Comparison of ENCODE assay signal across 25 cellular contexts in the genomic region with DNA sequence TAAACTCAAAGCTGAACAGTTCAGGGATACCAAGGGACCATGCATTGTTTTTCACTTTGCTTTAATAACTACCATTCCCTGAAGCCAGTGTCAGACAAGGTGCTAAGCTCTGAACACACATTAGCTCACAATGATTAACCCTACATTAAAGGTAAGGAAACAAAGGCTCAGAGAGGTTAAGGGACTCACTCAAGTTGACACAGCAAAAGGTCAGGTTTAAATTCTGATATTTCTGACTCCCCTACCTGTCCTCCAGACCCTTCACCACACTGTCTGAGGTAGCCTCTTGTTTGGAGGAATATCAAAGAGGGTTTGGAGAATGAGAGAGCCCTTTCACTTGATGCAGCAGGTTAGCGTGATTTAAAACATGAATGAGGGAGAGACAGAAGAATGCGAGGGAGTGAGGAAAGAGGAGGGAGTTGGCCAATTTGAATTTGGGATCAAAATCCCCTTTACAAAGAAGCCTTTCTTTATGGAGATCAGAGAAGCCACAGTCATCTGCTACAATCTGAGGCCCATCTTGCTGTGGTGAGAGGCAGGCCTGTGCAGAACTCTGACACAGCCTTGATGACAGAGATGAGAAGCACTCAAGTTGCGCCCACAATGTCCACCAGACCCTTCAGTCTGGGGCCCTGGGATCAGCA.
A peak's percentile ranks its signal among the peaks of the same experiment; 100 is the strongest.
DNase-seq lines count a peak whose midpoint lies in the region; ATAC-seq, FAIRE-seq and TF ChIP-seq lines count a peak whose summit lies in the region.
"Had no signal": no experiment of that assay in that cellular context is flagged by ENCODE, and none has a peak within 500 bp of the region (broad histone marks: within the 10 kb centered on the region; RNA-seq: fewer than 3 reads in every experiment).

No MANE protein-coding gene starts in this region.

- H3K27ac Mint-ChIP-seq in activated naive CD8-positive, alpha-beta T cell treated with anti-CD3 and anti-CD28 coated beads, Interleukin-2, amount 10 ng/mL, durations not matched to agents 7 days and 5 days, result peak overlapping the region; percentile 37
- no peak overlapping the region for H3K27ac Mint-ChIP-seq in activated naive CD8-positive, alpha-beta T cell treated with anti-CD3 and anti-CD28 coated beads for 36 hours
- no peak overlapping the region; the same call in 1 of the 2 replicates for H3K27ac Mint-ChIP-seq in WTC11
- H3K27ac Mint-ChIP-seq: B cell; CD8-positive, alpha-beta T cell had no signal

- H3K27ac ChIP-seq in esophagus muscularis mucosa (replicated peaks in 1 of 4), result no peak overlapping the region
- H3K27ac ChIP-seq: 22Rv1, C4-2B, SJSA1 had no signal

- H3K9me3 ChIP-seq in esophagus muscularis mucosa, result peaks cover 0 to 6% (median 2%) of the 10 kb centered on the region in 4 donors
- H3K9me3 ChIP-seq: SJSA1 had no signal

- no peak for TF ChIP-seq EP300 in esophagus muscularis mucosa (IDR thresholded peaks at IDR 0.05)

- POLR2A ChIA-PET in activated naive CD8-positive, alpha-beta T cell treated with anti-CD3 and anti-CD28 coated beads, Interleukin-2, amount 10 ng/mL, durations not matched to agents 7 days and 5 days (lab: Charles Lee), result no interaction called here
- POLR2A ChIA-PET in WTC11 (lab: Charles Lee), result no interaction called here

- no peak for ATAC-seq in activated naive CD8-positive, alpha-beta T cell treated with anti-CD3 and anti-CD28 coated beads, Interleukin-2, amount 10 ng/mL, durations not matched to agents 7 days and 5 days (ENCODE audit: low read depth)
- no peak for ATAC-seq in GM21381 (IDR thresholded peaks at IDR 0.05; ENCODE audit: unreplicated experiment)
- no peak for ATAC-seq in WTC11
- ATAC-seq: CD8-positive, alpha-beta T cell had no signal

- H3K9me3 Mint-ChIP-seq in activated naive CD8-positive, alpha-beta T cell treated with anti-CD3 and anti-CD28 coated beads, Interleukin-2, amount 10 ng/mL, durations not matched to agents 7 days and 5 days, result peaks cover 4% of the 10 kb centered on the region
- H3K9me3 Mint-ChIP-seq in activated naive CD8-positive, alpha-beta T cell treated with anti-CD3 and anti-CD28 coated beads for 36 hours, result peaks cover 1% of the 10 kb centered on the region
- H3K9me3 Mint-ChIP-seq in WTC11, result peaks cover 25% of the 10 kb centered on the region

- DNase-seq in activated naive CD8-positive, alpha-beta T cell treated with anti-CD3 and anti-CD28 coated beads, Interleukin-2, amount 10 ng/mL, durations not matched to agents 7 days and 5 days, result no peak
- DNase-seq in activated naive CD8-positive, alpha-beta T cell treated with anti-CD3 and anti-CD28 coated beads for 36 hours, result no peak
- DNase-seq in SK-MEL-5 (ENCODE audit: low read depth, low spot score) (peak; percentile 70), esophagus muscularis mucosa (ENCODE audit: extremely low spot score) (peak; percentile 45), RCC 7860 (ENCODE audit: low spot score) (no peak), WTC11 (ENCODE audit: low spot score) (no peak)
- DNase-seq: Calu3; CD8-positive, alpha-beta T cell; GOT3; HCEC 1CT; IMR-90; KG1; MM.1S; NCI-H446; NCI-H524 treated with DMSO at 0.1 percent for 48 hours; NCI-H82; NK-92 treated with Interleukin-12 subunit alpha and Interleukin-12 subunit beta, amount 100 ng/mL, for 24 hours; Right ventricle myocardium superior; RPMI8226 had no signal

- H3K36me3 ChIP-seq in esophagus muscularis mucosa, result no peaks in the 10 kb centered on the region
- H3K36me3 ChIP-seq: SJSA1 had no signal

- CTCF ChIA-PET in WTC11 (lab: Charles Lee), result interaction anchor here (1.0 kb wide), 1 partner anchor 44 kb away, joined by 3 read pairs; no protein-coding TSS in a partner anchor

- H3K4me1 ChIP-seq in esophagus muscularis mucosa, result no peaks in the 10 kb centered on the region
- H3K4me1 ChIP-seq: SJSA1 had no signal

- no peak overlapping the region for H3K4me3 Mint-ChIP-seq in activated naive CD8-positive, alpha-beta T cell treated with anti-CD3 and anti-CD28 coated beads, Interleukin-2, amount 10 ng/mL, durations not matched to agents 7 days and 5 days
- no peak overlapping the region for H3K4me3 Mint-ChIP-seq in activated naive CD8-positive, alpha-beta T cell treated with anti-CD3 and anti-CD28 coated beads for 36 hours
- no peak overlapping the region for H3K4me3 Mint-ChIP-seq in WTC11
- H3K4me3 Mint-ChIP-seq: B cell; CD8-positive, alpha-beta T cell had no signal

- no peaks in the 10 kb centered on the region for H3K4me1 Mint-ChIP-seq in activated naive CD8-positive, alpha-beta T cell treated with anti-CD3 and anti-CD28 coated beads, Interleukin-2, amount 10 ng/mL, durations not matched to agents 7 days and 5 days
- no peaks in the 10 kb centered on the region for H3K4me1 Mint-ChIP-seq in activated naive CD8-positive, alpha-beta T cell treated with anti-CD3 and anti-CD28 coated beads for 36 hours
- peaks cover 18% of the 10 kb centered on the region for H3K4me1 Mint-ChIP-seq in WTC11

- in situ Hi-C loops in SK-MEL-5 (cut with HindIII; ENCODE audit: low pct_unique_long_range_greater_than_20kb, low sequenced_read_pairs), result no loop called here

- peaks cover 14% of the 10 kb centered on the region for H3K27me3 Mint-ChIP-seq in activated naive CD8-positive, alpha-beta T cell treated with anti-CD3 and anti-CD28 coated beads, Interleukin-2, amount 10 ng/mL, durations not matched to agents 7 days and 5 days
- no peaks in the 10 kb centered on the region for H3K27me3 Mint-ChIP-seq in activated naive CD8-positive, alpha-beta T cell treated with anti-CD3 and anti-CD28 coated beads for 36 hours
- H3K27me3 Mint-ChIP-seq in WTC11 (ENCODE audit: low read depth), result no peaks in the 10 kb centered on the region

- intact Hi-C loops in esophagus muscularis mucosa (cut with DNase I), result no loop called here

- H3K4me3 ChIP-seq in esophagus muscularis mucosa, result no peak overlapping the region
- H3K4me3 ChIP-seq: SJSA1 had no signal

- 91% methylated on average over 3 of the region's 3 CpGs for whole genome bisulfite sequencing in esophagus muscularis mucosa

- no peaks in the 10 kb centered on the region for H3K36me3 Mint-ChIP-seq in activated naive CD8-positive, alpha-beta T cell treated with anti-CD3 and anti-CD28 coated beads, Interleukin-2, amount 10 ng/mL, durations not matched to agents 7 days and 5 days
- H3K36me3 Mint-ChIP-seq in activated naive CD8-positive, alpha-beta T cell treated with anti-CD3 and anti-CD28 coated beads for 36 hours, result no peaks in the 10 kb centered on the region
- H3K36me3 Mint-ChIP-seq in WTC11, result peaks cover 22% of the 10 kb centered on the region
- H3K36me3 Mint-ChIP-seq: CD8-positive, alpha-beta T cell had no signal

- FAIRE-seq in RCC 7860 (lab: Jason Lieb, UNC), result no peak
- FAIRE-seq: GM18507 had no signal

- TF ChIP-seq CTCF in esophagus muscularis mucosa (IDR thresholded peaks at IDR 0.05) (no peak), WTC11 (IDR thresholded peaks at IDR 0.05) (no peak)

- TF ChIP-seq POLR2A in esophagus muscularis mucosa (IDR thresholded peaks at IDR 0.05; ENCODE audit: low read depth), result no peak

- no peaks in the 10 kb centered on the region for H3K27me3 ChIP-seq in esophagus muscularis mucosa
- H3K27me3 ChIP-seq: SJSA1 had no signal

TF ChIP-seq in WTC11, 78 proteins besides CTCF, POLR2A, EP300 and RAD21 (continues in another document):
- TF ChIP-seq, protein P1, sequence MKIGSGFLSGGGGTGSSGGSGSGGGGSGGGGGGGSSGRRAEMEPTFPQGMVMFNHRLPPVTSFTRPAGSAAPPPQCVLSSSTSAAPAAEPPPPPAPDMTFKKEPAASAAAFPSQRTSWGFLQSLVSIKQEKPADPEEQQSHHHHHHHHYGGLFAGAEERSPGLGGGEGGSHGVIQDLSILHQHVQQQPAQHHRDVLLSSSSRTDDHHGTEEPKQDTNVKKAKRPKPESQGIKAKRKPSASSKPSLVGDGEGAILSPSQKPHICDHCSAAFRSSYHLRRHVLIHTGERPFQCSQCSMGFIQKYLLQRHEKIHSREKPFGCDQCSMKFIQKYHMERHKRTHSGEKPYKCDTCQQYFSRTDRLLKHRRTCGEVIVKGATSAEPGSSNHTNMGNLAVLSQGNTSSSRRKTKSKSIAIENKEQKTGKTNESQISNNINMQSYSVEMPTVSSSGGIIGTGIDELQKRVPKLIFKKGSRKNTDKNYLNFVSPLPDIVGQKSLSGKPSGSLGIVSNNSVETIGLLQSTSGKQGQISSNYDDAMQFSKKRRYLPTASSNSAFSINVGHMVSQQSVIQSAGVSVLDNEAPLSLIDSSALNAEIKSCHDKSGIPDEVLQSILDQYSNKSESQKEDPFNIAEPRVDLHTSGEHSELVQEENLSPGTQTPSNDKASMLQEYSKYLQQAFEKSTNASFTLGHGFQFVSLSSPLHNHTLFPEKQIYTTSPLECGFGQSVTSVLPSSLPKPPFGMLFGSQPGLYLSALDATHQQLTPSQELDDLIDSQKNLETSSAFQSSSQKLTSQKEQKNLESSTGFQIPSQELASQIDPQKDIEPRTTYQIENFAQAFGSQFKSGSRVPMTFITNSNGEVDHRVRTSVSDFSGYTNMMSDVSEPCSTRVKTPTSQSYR (CRISPR knock-in tag; IDR thresholded peaks at IDR 0.05), result no peak
- TF ChIP-seq, protein P2, sequence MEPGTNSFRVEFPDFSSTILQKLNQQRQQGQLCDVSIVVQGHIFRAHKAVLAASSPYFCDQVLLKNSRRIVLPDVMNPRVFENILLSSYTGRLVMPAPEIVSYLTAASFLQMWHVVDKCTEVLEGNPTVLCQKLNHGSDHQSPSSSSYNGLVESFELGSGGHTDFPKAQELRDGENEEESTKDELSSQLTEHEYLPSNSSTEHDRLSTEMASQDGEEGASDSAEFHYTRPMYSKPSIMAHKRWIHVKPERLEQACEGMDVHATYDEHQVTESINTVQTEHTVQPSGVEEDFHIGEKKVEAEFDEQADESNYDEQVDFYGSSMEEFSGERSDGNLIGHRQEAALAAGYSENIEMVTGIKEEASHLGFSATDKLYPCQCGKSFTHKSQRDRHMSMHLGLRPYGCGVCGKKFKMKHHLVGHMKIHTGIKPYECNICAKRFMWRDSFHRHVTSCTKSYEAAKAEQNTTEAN (CRISPR knock-in tag; IDR thresholded peaks at IDR 0.05), result no peak
- TF ChIP-seq OVOL2 (CRISPR knock-in tag; IDR thresholded peaks at IDR 0.05; ENCODE audit: borderline replicate concordance), result no peak
- TF ChIP-seq, protein P3, sequence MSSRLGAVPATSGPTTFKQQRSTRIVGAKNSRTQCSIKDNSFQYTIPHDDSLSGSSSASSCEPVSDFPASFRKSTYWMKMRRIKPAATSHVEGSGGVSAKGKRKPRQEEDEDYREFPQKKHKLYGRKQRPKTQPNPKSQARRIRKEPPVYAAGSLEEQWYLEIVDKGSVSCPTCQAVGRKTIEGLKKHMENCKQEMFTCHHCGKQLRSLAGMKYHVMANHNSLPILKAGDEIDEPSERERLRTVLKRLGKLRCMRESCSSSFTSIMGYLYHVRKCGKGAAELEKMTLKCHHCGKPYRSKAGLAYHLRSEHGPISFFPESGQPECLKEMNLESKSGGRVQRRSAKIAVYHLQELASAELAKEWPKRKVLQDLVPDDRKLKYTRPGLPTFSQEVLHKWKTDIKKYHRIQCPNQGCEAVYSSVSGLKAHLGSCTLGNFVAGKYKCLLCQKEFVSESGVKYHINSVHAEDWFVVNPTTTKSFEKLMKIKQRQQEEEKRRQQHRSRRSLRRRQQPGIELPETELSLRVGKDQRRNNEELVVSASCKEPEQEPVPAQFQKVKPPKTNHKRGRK (CRISPR knock-in tag; IDR thresholded peaks at IDR 0.05; ENCODE audit: borderline replicate concordance), result no peak
- no peak for TF ChIP-seq SMAD3 (CRISPR knock-in tag; IDR thresholded peaks at IDR 0.05; ENCODE audit: borderline replicate concordance)

Comparison
In these comparisons a context has a peak if more than half of its experiments do, and no peak if none do; other contexts are left out.
1. DNase-seq: peak in SK-MEL-5 (single experiment) and esophagus muscularis mucosa (single experiment); none in activated naive CD8-positive, alpha-beta T cell treated with anti-CD3 and anti-CD28 coated beads, Interleukin-2, amount 10 ng/mL, durations not matched to agents 7 days and 5 days (single experiment), activated naive CD8-positive, alpha-beta T cell treated with anti-CD3 and anti-CD28 coated beads for 36 hours (single experiment), RCC 7860 (single experiment) and WTC11 (single experiment).